13 cellular contexts compared by ENCODE assay signal in genomic region chr1:10386761-10387482, GRCh38. TPM values are rescaled to one million over a fixed set of nuclear protein-coding genes. Genes with fewer than 3 reads are reported as not detected.
DNase-seq lines count a peak whose midpoint lies in the region; ATAC-seq, FAIRE-seq and TF ChIP-seq lines count a peak whose summit lies in the region.
"Had no signal": no experiment of that assay in that cellular context is flagged by ENCODE, and none has a peak within 500 bp of the region (broad histone marks: within the 10 kb centered on the region; RNA-seq: fewer than 3 reads in every experiment).

No MANE protein-coding gene starts in this region.

- no peak for FAIRE-seq in kidney (lab: Jason Lieb, UNC)

- peaks cover 4% of the 10 kb centered on the region; the same call in 1 of the 2 replicates for H3K36me3 ChIP-seq in HUES48 (ENCODE audit: control insufficient read depth, insufficient read depth, low read length)
- H3K36me3 ChIP-seq in endodermal cell (ENCODE audit: control insufficient read depth, insufficient read depth, low read length): no peaks in the 10 kb centered on the region
- peaks cover 28% of the 10 kb centered on the region for H3K36me3 ChIP-seq in neutrophil
- peaks cover 0 to 5% (median 0%) of the 10 kb centered on the region in 3 donors for H3K36me3 ChIP-seq in tibial nerve
- H3K36me3 ChIP-seq in kidney (ENCODE audit: control insufficient read depth in 1 of 2, insufficient read depth in 2 of 2, low read length in 2 of 2): peaks cover 0 to 3% of the 10 kb centered on the region in 2 donors
- H3K36me3 ChIP-seq: MG63 had no signal

- H3K4me3 ChIP-seq in HUES48 (ENCODE audit: low read depth, low read length) (no peak overlapping the region), endodermal cell (ENCODE audit: low read length) (no peak overlapping the region), neutrophil (ENCODE audit: low read depth in 1 of 2, low read length in 1 of 2) (peak overlapping the region in 1 of 2 experiments; percentile 46), tibial nerve (no peak overlapping the region), kidney (ENCODE audit: low read length in 2 of 2) (no peak overlapping the region)
- H3K4me3 ChIP-seq: MG63 had no signal

- TF ChIP-seq EP300 in tibial nerve (IDR thresholded peaks at IDR 0.05): no peak

- H3K4me1 ChIP-seq in HUES48 (ENCODE audit: control insufficient read depth, insufficient read depth, low read length) (peaks cover 12% of the 10 kb centered on the region), endodermal cell (ENCODE audit: control insufficient read depth, insufficient read depth, low read length) (no peaks in the 10 kb centered on the region), neutrophil (ENCODE audit: control insufficient read depth in 1 of 2, insufficient read depth in 1 of 2, low read depth in 1 of 2, low read length in 1 of 2) (peaks cover 65 to 67% of the 10 kb centered on the region in 2 experiments), tibial nerve (peaks cover 0 to 30% (median 20%) of the 10 kb centered on the region in 4 donors), kidney (ENCODE audit: control insufficient read depth in 1 of 2, insufficient read depth in 1 of 2, low read depth in 1 of 2, low read length in 2 of 2) (peaks cover 8 to 13% of the 10 kb centered on the region in 2 donors)

- H3K27me3 ChIP-seq in HUES48 (ENCODE audit: control insufficient read depth, insufficient read depth, low read length) (no peaks in the 10 kb centered on the region), endodermal cell (ENCODE audit: control insufficient read depth, insufficient read depth, low read length, poor library complexity, severe bottlenecking) (no peaks in the 10 kb centered on the region), neutrophil (no peaks in the 10 kb centered on the region), tibial nerve (no peaks in the 10 kb centered on the region)
- H3K27me3 ChIP-seq: MG63 had no signal

- H3K27me3 Mint-ChIP-seq in endodermal cell (ENCODE audit: insufficient read depth): no peaks in the 10 kb centered on the region

- H3K9ac ChIP-seq in HUES48 (ENCODE audit: low read depth, low read length) (no peak overlapping the region), endodermal cell (ENCODE audit: extremely low read depth, low read length, poor library complexity, severe bottlenecking) (no peak overlapping the region), kidney (ENCODE audit: low read length in 2 of 2) (no peak overlapping the region)

- peaks cover 6% of the 10 kb centered on the region for H3K4me1 Mint-ChIP-seq in endodermal cell

- no peak for DNase-seq in endodermal cell
- DNase-seq in tibial nerve (ENCODE audit: low spot score in 2 of 2): no peak
- DNase-seq in stimulated activated CD4-positive, alpha-beta T cell treated with anti-CD3 and anti-CD28 coated beads, Interleukin-2, amount 100 ng/mL, for 48 hours: no peak
- no peak for DNase-seq in kidney
- DNase-seq: activated CD8-positive, alpha-beta T cell treated with anti-CD3 and anti-CD28 coated beads, Interleukin-2, amount 10 ng/mL, durations not matched to agents 7 days and 5 days; activated gamma-delta T cell; GDM1; NCI-H2029 treated with DMSO at 0.1 percent for 48 hours; SIG-M5 had no signal

- WGBS in endodermal cell (ENCODE audit: insufficient coverage in 1 of 2, insufficient read length in 1 of 2), 2 experiments: 92 to 93% methylated on average over 6 to 10 of the region's 10 CpGs
- WGBS in tibial nerve, 2 donors: 79 to 84% methylated on average over 10 of the region's 10 CpGs

- ATAC-seq in HG03025 (IDR thresholded peaks at IDR 0.05; ENCODE audit: low FRiP score, unreplicated experiment): no peak
- ATAC-seq: activated CD8-positive, alpha-beta T cell treated with anti-CD3 and anti-CD28 coated beads, Interleukin-2, amount 10 ng/mL, durations not matched to agents 7 days and 5 days had no signal

- H3K27ac Mint-ChIP-seq in endodermal cell: no peak overlapping the region
- H3K27ac Mint-ChIP-seq: activated CD8-positive, alpha-beta T cell treated with anti-CD3 and anti-CD28 coated beads, Interleukin-2, amount 10 ng/mL, durations not matched to agents 7 days and 5 days had no signal

- peaks cover 39% of the 10 kb centered on the region for H3K36me3 Mint-ChIP-seq in endodermal cell (ENCODE audit: low read depth)

- peak overlapping the region; percentile 85 for H3K27ac ChIP-seq in HUES48 (ENCODE audit: low read depth, low read length)
- H3K27ac ChIP-seq in endodermal cell (ENCODE audit: low read depth, low read length): peak overlapping the region; percentile 91
- peak overlapping the region; percentile 91 for H3K27ac ChIP-seq in neutrophil
- H3K27ac ChIP-seq in tibial nerve: peak overlapping the region in 3 of 4 donors; percentile 55 to 79 (median 73)
- H3K27ac ChIP-seq in kidney (ENCODE audit: low read depth in 2 of 2, low read length in 2 of 2): no peak overlapping the region

- intact Hi-C loops in kidney (cut with DNase I): no loop called here

- H3K9me3 ChIP-seq in HUES48 (ENCODE audit: control insufficient read depth, insufficient read depth, low read length): no peaks in the 10 kb centered on the region
- H3K9me3 ChIP-seq in endodermal cell (ENCODE audit: control insufficient read depth, low read length): no peaks in the 10 kb centered on the region
- no peaks in the 10 kb centered on the region for H3K9me3 ChIP-seq in neutrophil
- H3K9me3 ChIP-seq in tibial nerve: no peaks in the 10 kb centered on the region
- H3K9me3 ChIP-seq in kidney (ENCODE audit: control insufficient read depth in 1 of 2, low read length in 2 of 2): no peaks in the 10 kb centered on the region
- H3K9me3 ChIP-seq: MG63 had no signal

- H3K4me3 Mint-ChIP-seq in endodermal cell: no peak overlapping the region
- H3K4me3 Mint-ChIP-seq: activated CD8-positive, alpha-beta T cell treated with anti-CD3 and anti-CD28 coated beads, Interleukin-2, amount 10 ng/mL, durations not matched to agents 7 days and 5 days had no signal

- TF ChIP-seq CTCF in endodermal cell (conservative IDR thresholded peaks at IDR 0.05) (no peak), neutrophil (IDR thresholded peaks at IDR 0.05) (no peak), tibial nerve (IDR thresholded peaks at IDR 0.05) (no peak), kidney (IDR thresholded peaks at IDR 0.05; ENCODE audit: borderline replicate concordance, extremely low read depth, insufficient read depth) (no peak)

- H3K9me3 Mint-ChIP-seq in endodermal cell: no peaks in the 10 kb centered on the region

- TF ChIP-seq POLR2A in tibial nerve (IDR thresholded peaks at IDR 0.05): no peak

RNA-seq across cellular contexts. Expression of gene PGD, which starts 11.9 kb away (rescaled TPM):
- total RNA-seq in endodermal cell: 100 to 1,000 TPM; 198 to 217 TPM
- polyA plus RNA-seq in endodermal cell (2013, experiment 1 of 2): 295 TPM
- 279 TPM for polyA plus RNA-seq in endodermal cell (2013, experiment 2 of 2)
- total RNA-seq in tibial nerve: 100 to 1,000 TPM in 1 of 4 donors, 10 to 100 TPM in 3; 54.5 to 160 (median 67.5) TPM
- 72.8 TPM for total RNA-seq in kidney
- polyA plus RNA-seq in kidney (ENCODE audit: insufficient read depth, low read depth, low replicate concordance): 95.1 TPM

RNA-seq across cellular contexts. Expression of gene CENPS, which starts 43.3 kb away (rescaled TPM):
- total RNA-seq in endodermal cell (10 to 100 TPM; 23.1 to 30.8 TPM), tibial nerve (10 to 100 TPM in 2 of 4 donors, 1 to 10 TPM in 2; 3.3 to 15.3 (median 8.6) TPM), kidney (21.9 TPM)
- polyA plus RNA-seq in endodermal cell (2013, experiment 1 of 2): 22.5 TPM
- polyA plus RNA-seq in endodermal cell (2013, experiment 2 of 2): 25.0 TPM
- polyA plus RNA-seq in kidney (ENCODE audit: insufficient read depth, low read depth, low replicate concordance): 45.1 TPM

Comparison
In these comparisons a context has a peak if more than half of its experiments do, and no peak if none do; other contexts are left out.
1. H3K27ac ChIP-seq: peak in HUES48 (single experiment), endodermal cell (single experiment), neutrophil (single experiment) and tibial nerve (3 of 4); none in kidney (0 of 2).